ENCODE assay signal across 14 cellular contexts in the genomic region with DNA sequence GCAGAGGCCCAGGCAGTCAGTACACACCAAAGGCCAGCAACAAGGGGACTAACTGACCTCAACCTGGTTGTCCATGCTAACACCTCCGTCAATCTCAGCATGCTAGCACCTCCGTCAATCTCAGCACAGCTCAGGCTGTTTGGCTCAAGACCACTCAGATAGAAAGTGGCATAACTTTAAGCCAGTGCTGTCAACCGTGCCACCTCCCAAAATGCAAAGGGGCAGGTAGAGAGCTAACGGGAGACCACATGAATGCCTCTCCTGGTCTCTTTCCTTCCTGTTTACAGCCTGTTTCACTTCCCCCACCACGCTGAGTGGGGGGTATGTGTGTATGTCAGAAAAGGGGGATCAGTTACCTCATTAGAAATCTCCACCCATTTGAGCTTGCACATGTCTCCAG. TPM values are rescaled to one million over a fixed set of nuclear protein-coding genes. Genes with fewer than 3 reads are reported as not detected.
A peak's percentile ranks its signal among the peaks of the same experiment; 100 is the strongest.
DNase-seq lines count a peak whose midpoint lies in the region; ATAC-seq and TF ChIP-seq lines count a peak whose summit lies in the region.
"Had no signal": no experiment of that assay in that cellular context is flagged by ENCODE, and none has a peak within 500 bp of the region (broad histone marks: within the 10 kb centered on the region; RNA-seq: fewer than 3 reads in every experiment).

No MANE protein-coding gene starts in this region.

- peaks cover 33% of the 10 kb centered on the region for H3K79me2 ChIP-seq in KMS-11 (ENCODE audit: insufficient read depth, low read depth)

- peaks cover 61% of the 10 kb centered on the region for H3K36me3 Mint-ChIP-seq in activated CD4-positive, alpha-beta T cell treated with anti-CD3 and anti-CD28 coated beads, Interleukin-2, amount 10 ng/mL, durations not matched to agents 24 days and 14 days (ENCODE audit: low read depth)
- peaks cover 21 to 22% of the 10 kb centered on the region in 2 donors for H3K36me3 Mint-ChIP-seq in activated T-cell treated with anti-CD3 and anti-CD28 coated beads, Interleukin-2, amount 50 U/mL, for 72 hours (ENCODE audit: insufficient read depth in 2 of 2)
- peaks cover 79% of the 10 kb centered on the region for H3K36me3 Mint-ChIP-seq in stimulated activated effector memory CD8-positive, alpha-beta T cell treated with anti-CD3 and anti-CD28 coated beads, Interleukin-12 subunit alpha, Interleukin-12 subunit beta, amount 100 ng/mL, for 72 hours

- H3K27ac Mint-ChIP-seq in activated CD4-positive, alpha-beta T cell treated with anti-CD3 and anti-CD28 coated beads, Interleukin-2, amount 10 ng/mL, durations not matched to agents 24 days and 14 days = peak overlapping the region; percentile 97
- H3K27ac Mint-ChIP-seq in activated T-cell treated with anti-CD3 and anti-CD28 coated beads, Interleukin-2, amount 50 U/mL, for 72 hours = peak overlapping the region; percentile 79
- peak overlapping the region; percentile 93 for H3K27ac Mint-ChIP-seq in stimulated activated effector memory CD8-positive, alpha-beta T cell treated with anti-CD3 and anti-CD28 coated beads, Interleukin-12 subunit alpha, Interleukin-12 subunit beta, amount 100 ng/mL, for 72 hours

- ATAC-seq in activated T-cell treated with anti-CD3 and anti-CD28 coated beads, Interleukin-2, amount 50 U/mL, for 72 hours (replicated peaks in 1 of 2) = no peak
- ATAC-seq in stimulated activated effector memory CD8-positive, alpha-beta T cell treated with anti-CD3 and anti-CD28 coated beads, Interleukin-12 subunit alpha, Interleukin-12 subunit beta, amount 100 ng/mL, for 72 hours = no peak
- ATAC-seq: left lung had no signal

- no peaks in the 10 kb centered on the region for H3K9me3 Mint-ChIP-seq in activated CD4-positive, alpha-beta T cell treated with anti-CD3 and anti-CD28 coated beads, Interleukin-2, amount 10 ng/mL, durations not matched to agents 24 days and 14 days
- no peaks in the 10 kb centered on the region for H3K9me3 Mint-ChIP-seq in activated T-cell treated with anti-CD3 and anti-CD28 coated beads, Interleukin-2, amount 50 U/mL, for 72 hours
- no peaks in the 10 kb centered on the region for H3K9me3 Mint-ChIP-seq in stimulated activated effector memory CD8-positive, alpha-beta T cell treated with anti-CD3 and anti-CD28 coated beads, Interleukin-12 subunit alpha, Interleukin-12 subunit beta, amount 100 ng/mL, for 72 hours

- peak; percentile 81 for DNase-seq in activated CD4-positive, alpha-beta T cell treated with anti-CD3 and anti-CD28 coated beads, Interleukin-2, amount 10 ng/mL, durations not matched to agents 24 days and 14 days
- no peak for DNase-seq in activated CD4-positive, alpha-beta T cell treated with anti-CD3 and anti-CD28 coated beads for 1 hour
- DNase-seq in activated T-cell treated with anti-CD3 and anti-CD28 coated beads, Interleukin-2, amount 50 U/mL, for 72 hours = peak in 1 of 2 donors; percentile 40
- DNase-seq in stimulated activated effector memory CD8-positive, alpha-beta T cell treated with anti-CD3 and anti-CD28 coated beads, Interleukin-12 subunit alpha, Interleukin-12 subunit beta, amount 100 ng/mL, for 72 hours (ENCODE audit: low spot score in 2 of 2) = no peak
- DNase-seq in DMS53 treated with DMSO at 0.1 percent for 48 hours (lab: John Stamatoyannopoulos, UW; ENCODE audit: unreplicated experiment) (no peak), UCSD-AML1 (lab: John Stamatoyannopoulos, UW; ENCODE audit: unreplicated experiment) (no peak), foreskin melanocyte (no peak)
- DNase-seq: cortex of kidney; left lung; NCI-H1417 treated with DMSO at 0.1 percent for 48 hours; ovary; stimulated activated CD4-positive, alpha-beta T cell treated with anti-CD3 and anti-CD28 coated beads, Interleukin-2, amount 100 ng/mL, for 48 hours had no signal

- TF ChIP-seq CTCF in KMS-11 (conservative IDR thresholded peaks at IDR 0.05; ENCODE audit: low read depth, low read length) = no peak

- H3K4me3 ChIP-seq in KMS-11 (IDR thresholded peaks at IDR 0.05; ENCODE audit: insufficient read depth, low read depth, low read length) = no peak overlapping the region
- H3K4me3 ChIP-seq: left lung, ovary, tibial nerve had no signal

- peak overlapping the region; percentile 97 for H3K4me3 Mint-ChIP-seq in activated CD4-positive, alpha-beta T cell treated with anti-CD3 and anti-CD28 coated beads, Interleukin-2, amount 10 ng/mL, durations not matched to agents 24 days and 14 days
- H3K4me3 Mint-ChIP-seq in activated T-cell treated with anti-CD3 and anti-CD28 coated beads, Interleukin-2, amount 50 U/mL, for 72 hours = peak overlapping the region; percentile 87 to 96
- H3K4me3 Mint-ChIP-seq in stimulated activated effector memory CD8-positive, alpha-beta T cell treated with anti-CD3 and anti-CD28 coated beads, Interleukin-12 subunit alpha, Interleukin-12 subunit beta, amount 100 ng/mL, for 72 hours = peak overlapping the region; percentile 80

- peak overlapping the region; percentile 1; the same call in 1 of the 2 replicates for H3K4me2 ChIP-seq in KMS-11

- H4K20me1 ChIP-seq in KMS-11 (ENCODE audit: insufficient read depth) = no peaks in the 10 kb centered on the region

- H3K27me3 Mint-ChIP-seq in activated CD4-positive, alpha-beta T cell treated with anti-CD3 and anti-CD28 coated beads, Interleukin-2, amount 10 ng/mL, durations not matched to agents 24 days and 14 days = no peaks in the 10 kb centered on the region
- H3K27me3 Mint-ChIP-seq in activated T-cell treated with anti-CD3 and anti-CD28 coated beads, Interleukin-2, amount 50 U/mL, for 72 hours (ENCODE audit: low read depth) = no peaks in the 10 kb centered on the region

- H2AFZ ChIP-seq in KMS-11 (ENCODE audit: low read depth) = no peak overlapping the region

- H3K27ac ChIP-seq in KMS-11 = no peak overlapping the region; the same call in 1 of the 2 replicates
- H3K27ac ChIP-seq: left lung, ovary had no signal

- H3K4me1 ChIP-seq in KMS-11 (ENCODE audit: low read depth, poor library complexity, severe bottlenecking) = peaks cover 17% of the 10 kb centered on the region

- H3K27me3 ChIP-seq in KMS-11 (ENCODE audit: insufficient read depth, low read depth) = no peaks in the 10 kb centered on the region
- H3K27me3 ChIP-seq: left lung, ovary, tibial nerve had no signal

- H3K9ac ChIP-seq in KMS-11 = peak overlapping the region; percentile 79; the same call in 1 of the 2 replicates

- peaks cover 38% of the 10 kb centered on the region for H3K4me1 Mint-ChIP-seq in activated CD4-positive, alpha-beta T cell treated with anti-CD3 and anti-CD28 coated beads, Interleukin-2, amount 10 ng/mL, durations not matched to agents 24 days and 14 days
- H3K4me1 Mint-ChIP-seq in activated T-cell treated with anti-CD3 and anti-CD28 coated beads, Interleukin-2, amount 50 U/mL, for 72 hours (ENCODE audit: low read depth) = peaks cover 56% of the 10 kb centered on the region
- H3K4me1 Mint-ChIP-seq in stimulated activated effector memory CD8-positive, alpha-beta T cell treated with anti-CD3 and anti-CD28 coated beads, Interleukin-12 subunit alpha, Interleukin-12 subunit beta, amount 100 ng/mL, for 72 hours = peaks cover 64% of the 10 kb centered on the region

- H3K36me3 ChIP-seq in KMS-11 (ENCODE audit: insufficient read depth) = peaks cover 9% of the 10 kb centered on the region; the same call in 1 of the 2 replicates
- H3K36me3 ChIP-seq: ovary had no signal

- intact Hi-C loops in activated CD4-positive, alpha-beta T cell treated with anti-CD3 and anti-CD28 coated beads, Interleukin-2, amount 10 ng/mL, durations not matched to agents 24 days and 14 days (cut with micrococcal nuclease) = loop anchor here (10.0 kb wide), 1 partner anchor 289 kb away; the partner anchor contains the start of gene GPATCH8

RNA-seq across cellular contexts. Expression of gene UBTF, which starts 3.3 kb away (rescaled TPM):
- 193 and 195 TPM in 2 replicates for total RNA-seq in activated CD4-positive, alpha-beta T cell treated with anti-CD3 and anti-CD28 coated beads, Interleukin-2, amount 10 ng/mL, durations not matched to agents 24 days and 14 days
- 100 to 1,000 TPM; 105 to 125 TPM for total RNA-seq in activated T-cell treated with anti-CD3 and anti-CD28 coated beads, Interleukin-2, amount 50 U/mL, for 72 hours

RNA-seq across cellular contexts. Expression of gene ATXN7L3, which starts 16.5 kb away (rescaled TPM):
- 105 and 118 TPM in 2 replicates for total RNA-seq in activated CD4-positive, alpha-beta T cell treated with anti-CD3 and anti-CD28 coated beads, Interleukin-2, amount 10 ng/mL, durations not matched to agents 24 days and 14 days
- total RNA-seq in activated T-cell treated with anti-CD3 and anti-CD28 coated beads, Interleukin-2, amount 50 U/mL, for 72 hours = 10 to 100 TPM; 96.1 to 97.6 TPM

RNA-seq across cellular contexts. Expression of gene TMUB2, which starts 29.4 kb away (rescaled TPM):
- 16.1 and 19.0 TPM in 2 replicates for total RNA-seq in activated CD4-positive, alpha-beta T cell treated with anti-CD3 and anti-CD28 coated beads, Interleukin-2, amount 10 ng/mL, durations not matched to agents 24 days and 14 days
- total RNA-seq in activated T-cell treated with anti-CD3 and anti-CD28 coated beads, Interleukin-2, amount 50 U/mL, for 72 hours = 10 to 100 TPM; 40.8 to 46.2 TPM

RNA-seq across cellular contexts. Expression of gene ASB16, which starts 45.7 kb away (rescaled TPM):
- 0.09 and 0.78 TPM in 2 replicates for total RNA-seq in activated CD4-positive, alpha-beta T cell treated with anti-CD3 and anti-CD28 coated beads, Interleukin-2, amount 10 ng/mL, durations not matched to agents 24 days and 14 days
- total RNA-seq in activated T-cell treated with anti-CD3 and anti-CD28 coated beads, Interleukin-2, amount 50 U/mL, for 72 hours = under 1 TPM; 0.34 to 0.44 TPM
- total RNA-seq: left lung had no signal

RNA-seq across cellular contexts. Expression of gene SLC4A1, which starts 51.8 kb away (rescaled TPM):
- total RNA-seq in activated CD4-positive, alpha-beta T cell treated with anti-CD3 and anti-CD28 coated beads, Interleukin-2, amount 10 ng/mL, durations not matched to agents 24 days and 14 days = not detected in 2 replicates
- not detected for total RNA-seq in activated T-cell treated with anti-CD3 and anti-CD28 coated beads, Interleukin-2, amount 50 U/mL, for 72 hours
